ENCODE assay signal across 1 cellular context in the genomic region with DNA sequence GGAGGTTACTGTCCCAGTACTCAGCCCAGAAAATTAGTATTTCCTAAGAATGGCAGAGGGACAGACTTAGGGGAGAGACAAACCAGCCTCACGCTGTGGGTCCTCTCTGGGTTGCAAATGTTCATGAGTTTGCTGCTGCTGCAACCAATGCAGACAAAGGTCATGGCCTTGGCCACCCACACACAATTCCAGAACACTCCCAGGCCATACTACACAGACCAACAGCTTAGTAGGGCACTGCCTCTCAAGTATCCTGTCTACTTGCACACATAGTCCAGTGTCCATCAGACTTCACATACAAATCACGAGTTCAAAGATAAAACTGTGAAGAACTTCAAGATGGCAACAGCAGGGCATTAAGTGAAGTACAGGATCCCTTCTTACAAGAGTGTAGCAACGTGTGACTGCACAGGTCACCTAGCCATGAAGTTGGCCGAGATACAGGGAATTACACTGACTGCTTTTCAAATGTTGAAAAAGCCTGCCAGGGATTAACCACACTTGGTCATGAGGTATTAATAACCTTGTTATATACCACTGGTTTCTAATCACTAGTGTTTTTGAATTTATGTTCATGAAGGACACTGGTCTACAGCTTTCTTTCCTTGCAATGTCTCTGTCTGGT.
TF ChIP-seq lines count a peak whose summit lies in the region.

No MANE protein-coding gene starts in this region.

TF ChIP-seq in HepG2, 621 proteins besides CTCF, POLR2A, EP300 and RAD21:
- TF ChIP-seq NR2F6 (IDR thresholded peaks at IDR 0.05) (0 out of 2 replicates have a peak, but pooled peaks have one; percentile 18), NR2F6 (CRISPR knock-in tag; IDR thresholded peaks at IDR 0.05) (0 out of 2 replicates have a peak, but pooled peaks have one; percentile 29), ZNF484 (CRISPR knock-in tag; IDR thresholded peaks at IDR 0.05; ENCODE audit: borderline replicate concordance, low read depth) (no peak), MEIS1 (CRISPR knock-in tag; IDR thresholded peaks at IDR 0.05; ENCODE audit: borderline replicate concordance) (no peak)
